Comparison of ENCODE assay signal across 10 cellular contexts in the genomic region with DNA sequence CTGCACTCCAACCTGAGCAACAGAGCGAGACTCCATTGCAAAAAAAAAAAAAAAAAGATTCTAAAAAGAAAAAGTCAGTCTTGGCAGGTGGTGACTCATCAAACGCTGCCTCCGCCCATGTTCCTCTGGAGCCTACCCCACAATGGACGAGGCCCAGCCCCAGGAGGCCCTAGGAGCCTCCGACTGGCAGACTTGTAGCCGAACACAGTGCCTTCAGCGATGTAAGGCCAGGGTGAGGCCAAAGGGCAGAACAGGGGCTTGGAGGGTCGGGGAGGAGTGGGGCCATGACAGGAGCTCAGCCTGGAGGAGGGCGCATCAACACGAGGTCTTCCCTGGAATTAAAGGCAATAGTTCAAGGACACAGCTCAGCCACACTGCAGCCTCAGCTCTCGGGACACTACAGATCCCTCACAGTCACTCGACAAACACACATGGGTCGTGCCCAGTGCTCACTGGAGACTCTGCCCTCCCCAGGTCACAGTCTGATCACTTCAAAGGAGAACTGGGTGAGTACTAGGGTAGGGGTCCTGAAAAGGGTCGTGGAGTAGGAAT. TPM values are rescaled to one million over a fixed set of nuclear protein-coding genes. Genes with fewer than 3 reads are reported as not detected.
DNase-seq lines count a peak whose midpoint lies in the region; ATAC-seq and TF ChIP-seq lines count a peak whose summit lies in the region.
"Had no signal": no experiment of that assay in that cellular context is flagged by ENCODE, and none has a peak within 500 bp of the region (broad histone marks: within the 10 kb centered on the region; RNA-seq: fewer than 3 reads in every experiment).

No MANE protein-coding gene starts in this region.

- H3K36me3 ChIP-seq in A673 (ENCODE audit: insufficient read depth, low read length, poor library complexity, severe bottlenecking): peaks cover 17% of the 10 kb centered on the region
- H3K36me3 ChIP-seq in SK-N-SH (replicated peaks in 1 of 2; ENCODE audit: control insufficient read depth in 1 of 2, insufficient read depth in 2 of 2, low read length in 1 of 2): peaks cover 6 to 15% of the 10 kb centered on the region in 2 experiments

- H3K27me3 ChIP-seq in A673 (replicated peaks; ENCODE audit: insufficient read depth, low read depth, low read length, poor library complexity) (no peaks in the 10 kb centered on the region), SK-N-SH (ENCODE audit: insufficient read depth) (no peaks in the 10 kb centered on the region)

- 68% methylated on average over 11 of the region's 14 CpGs for WGBS in SK-N-SH (ENCODE audit: low lambda C conversion rate)

- H3K9ac ChIP-seq in SK-N-SH: no peak overlapping the region

- intact Hi-C loops in A673 (cut with micrococcal nuclease; ENCODE audit: unreplicated experiment) (no loop called here), head of caudate nucleus (cut with DNase I) (no loop called here)

- no peaks in the 10 kb centered on the region for H3K9me3 ChIP-seq in A673 (ENCODE audit: low read depth, low read length, poor library complexity, severe bottlenecking)
- no peaks in the 10 kb centered on the region for H3K9me3 ChIP-seq in SK-N-SH

- ATAC-seq in GM21360 (IDR thresholded peaks at IDR 0.05; ENCODE audit: unreplicated experiment): no peak

- H3K9me2 ChIP-seq in SK-N-SH: no peaks in the 10 kb centered on the region

- H3K4me3 ChIP-seq in A673 (ENCODE audit: low read depth, low read length, poor library complexity, severe bottlenecking) (no peak overlapping the region), GM12865 (ENCODE audit: low read depth, low read length) (no peak overlapping the region), SK-N-SH (ENCODE audit: low read depth in 2 of 2, low read length in 1 of 2) (no peak overlapping the region)

- CTCF ChIA-PET in A673 (lab: Charles Lee) (no interaction called here), SK-N-SH (lab: Yijun Ruan, JAX) (interaction anchor here (0.6 to 0.9 kb wide), 2 partner anchors 15 to 42 kb away, joined by 3 read pairs; no protein-coding TSS in a partner anchor)

- TF ChIP-seq CTCF in A673 (conservative IDR thresholded peaks at IDR 0.05; ENCODE audit: low read depth, low read length): no peak
- TF ChIP-seq CTCF in GM12865 (IDR thresholded peaks at IDR 0.05; ENCODE audit: insufficient read depth, low read depth, low read length, missing control alignments): no peak
- no peak for TF ChIP-seq CTCF in SK-N-SH (IDR thresholded peaks at IDR 0.05)

- H2AFZ ChIP-seq in SK-N-SH (ENCODE audit: low read depth): no peak overlapping the region

- peaks cover 10% of the 10 kb centered on the region; the same call in 1 of the 2 replicates for H3K79me2 ChIP-seq in SK-N-SH (ENCODE audit: insufficient read depth)

- H3F3A ChIP-seq in SK-N-SH (replicated peaks; ENCODE audit: insufficient read depth): peaks cover 9% of the 10 kb centered on the region

- no peak for TF ChIP-seq RAD21 in SK-N-SH (IDR thresholded peaks at IDR 0.05; ENCODE audit: low read length)

- H3K27ac ChIP-seq in A673 (ENCODE audit: low read depth, low read length, poor library complexity, severe bottlenecking) (no peak overlapping the region), SK-N-SH (ENCODE audit: low read depth in 2 of 2, low read length in 1 of 2) (no peak overlapping the region)

- H3K4me2 ChIP-seq in SK-N-SH: no peak overlapping the region

- no peak for TF ChIP-seq EP300 in SK-N-SH (IDR thresholded peaks at IDR 0.05; ENCODE audit: borderline replicate concordance in 1 of 2, low read depth in 1 of 2, low read length in 1 of 2)

- POLR2A ChIA-PET in A673 (lab: Charles Lee; ENCODE audit: low non-redundant PET) (interaction anchor here (0.6 kb wide), 1 partner anchor 636 kb away, joined by 4 read pairs; no protein-coding TSS in a partner anchor), SK-N-SH (lab: Yijun Ruan, JAX) (no interaction called here)

- no TSS peak for BruUV-seq in A673 (replicated peaks; lab: Mats Ljungman, UMichigan)

- peak; percentile 73 for DNase-seq in A673 (ENCODE audit: low spot score)
- peak; percentile 4 for DNase-seq in GM12865 (ENCODE audit: low read depth)
- DNase-seq in SK-N-SH: no peak
- DNase-seq in head of caudate nucleus: peak in 29 of 42 donors; percentile 26 to 85 (median 55)
- DNase-seq in T1000 (lab: John Stamatoyannopoulos, UW): no peak
- DNase-seq in OCI-M2 (lab: John Stamatoyannopoulos, UW; ENCODE audit: unreplicated experiment): no peak
- no peak for DNase-seq in NCI-H2029 (lab: John Stamatoyannopoulos, UW)
- DNase-seq: NCI-H1417, T-helper 2 cell had no signal

- H4K20me1 ChIP-seq in SK-N-SH (ENCODE audit: insufficient read depth): no peaks in the 10 kb centered on the region

- H3K4me1 ChIP-seq in A673 (ENCODE audit: insufficient read depth, low read length, poor library complexity, severe bottlenecking) (peaks cover 4% of the 10 kb centered on the region), SK-N-SH (ENCODE audit: control insufficient read depth in 1 of 2, insufficient read depth in 2 of 2, low read depth in 1 of 2, low read length in 1 of 2) (peaks cover 0 to 7% of the 10 kb centered on the region in 2 experiments; a peak in 2 of 4 replicates)

TF ChIP-seq in SK-N-SH, 30 proteins besides CTCF, POLR2A, EP300 and RAD21:
- TF ChIP-seq FOSL2 (IDR thresholded peaks at IDR 0.05; ENCODE audit: borderline replicate concordance, low read depth): peak; percentile 77; the same call in 1 of the 2 replicates
- 0 out of 2 replicates have a peak, but pooled peaks have one; percentile 18 for TF ChIP-seq SIN3A (IDR thresholded peaks at IDR 0.05; ENCODE audit: borderline replicate concordance, low read depth, low read length)
- TF ChIP-seq, protein P1, sequence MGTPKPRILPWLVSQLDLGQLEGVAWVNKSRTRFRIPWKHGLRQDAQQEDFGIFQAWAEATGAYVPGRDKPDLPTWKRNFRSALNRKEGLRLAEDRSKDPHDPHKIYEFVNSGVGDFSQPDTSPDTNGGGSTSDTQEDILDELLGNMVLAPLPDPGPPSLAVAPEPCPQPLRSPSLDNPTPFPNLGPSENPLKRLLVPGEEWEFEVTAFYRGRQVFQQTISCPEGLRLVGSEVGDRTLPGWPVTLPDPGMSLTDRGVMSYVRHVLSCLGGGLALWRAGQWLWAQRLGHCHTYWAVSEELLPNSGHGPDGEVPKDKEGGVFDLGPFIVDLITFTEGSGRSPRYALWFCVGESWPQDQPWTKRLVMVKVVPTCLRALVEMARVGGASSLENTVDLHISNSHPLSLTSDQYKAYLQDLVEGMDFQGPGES (IDR thresholded peaks at IDR 0.05; ENCODE audit: low read depth, low read length): no peak
- TF ChIP-seq JUND (IDR thresholded peaks at IDR 0.05): peak; percentile 36

RNA-seq across cellular contexts. Expression of a gene that starts 5.1 kb away (rescaled TPM):
- total RNA-seq in A673 (2021): 32.1 and 33.2 TPM in 2 replicates
- polyA plus RNA-seq in SK-N-SH (2012; rRNA removed): 63.9 and 81.8 TPM in 2 replicates
- 50.5 and 51.0 TPM in 2 replicates for polyA plus RNA-seq in SK-N-SH (2012; cell fraction: cytosol; rRNA removed)
- 75.2 and 100 TPM in 2 replicates for polyA plus RNA-seq in SK-N-SH (2012; cell fraction: nucleus; rRNA removed)

RNA-seq across cellular contexts. Expression of a gene that starts 5.7 kb away (rescaled TPM):
- total RNA-seq in A673 (2021): 8.2 and 14.8 TPM in 2 replicates
- 9.1 and 9.8 TPM in 2 replicates for polyA plus RNA-seq in SK-N-SH (2012; rRNA removed)
- polyA plus RNA-seq in SK-N-SH (2012; cell fraction: cytosol; rRNA removed): 6.5 and 8.9 TPM in 2 replicates
- 18.3 and 24.7 TPM in 2 replicates for polyA plus RNA-seq in SK-N-SH (2012; cell fraction: nucleus; rRNA removed)

RNA-seq across cellular contexts. Expression of a gene that starts 25.4 kb away (rescaled TPM):
- total RNA-seq in A673 (2021): 26.3 and 32.9 TPM in 2 replicates
- polyA plus RNA-seq in SK-N-SH (2012; rRNA removed): 31.7 and 37.3 TPM in 2 replicates
- polyA plus RNA-seq in SK-N-SH (2012; cell fraction: cytosol; rRNA removed): 16.0 and 27.7 TPM in 2 replicates
- 33.4 and 46.3 TPM in 2 replicates for polyA plus RNA-seq in SK-N-SH (2012; cell fraction: nucleus; rRNA removed)

RNA-seq across cellular contexts. Expression of a gene that starts 44.3 kb away (rescaled TPM):
- total RNA-seq in A673 (2021): 0.61 TPM in 1 of 2 replicates, not detected in the other
- 0.03 and 0.05 TPM in 2 replicates for polyA plus RNA-seq in SK-N-SH (2012; rRNA removed)
- polyA plus RNA-seq in SK-N-SH (2012; cell fraction: cytosol; rRNA removed): 0.01 TPM in 2 replicates
- polyA plus RNA-seq in SK-N-SH (2012; cell fraction: nucleus; rRNA removed): 0.02 and 0.06 TPM in 2 replicates

RNA-seq across cellular contexts. Expression of a gene that starts 47.0 kb away (rescaled TPM):
- total RNA-seq in A673 (2021): 136 and 147 TPM in 2 replicates
- 192 TPM in 2 replicates for polyA plus RNA-seq in SK-N-SH (2012; rRNA removed)
- 112 and 137 TPM in 2 replicates for polyA plus RNA-seq in SK-N-SH (2012; cell fraction: cytosol; rRNA removed)
- 286 and 348 TPM in 2 replicates for polyA plus RNA-seq in SK-N-SH (2012; cell fraction: nucleus; rRNA removed)

Comparison
In these comparisons a context has a peak if more than half of its experiments do, and no peak if none do; other contexts are left out.
1. DNase-seq: peak in A673 (single experiment), GM12865 (single experiment) and head of caudate nucleus (29 of 42); none in SK-N-SH (single experiment), T1000 (single experiment), OCI-M2 (single experiment) and NCI-H2029 (single experiment).